ENCODE assay signal across 8 cellular contexts in genomic region chr5:163564321-163564924, GRCh38.
DNase-seq lines count a peak whose midpoint lies in the region; ATAC-seq lines count a peak whose summit lies in the region.

No MANE protein-coding gene starts in this region.

- H3K27ac Mint-ChIP-seq in effector memory CD8-positive, alpha-beta T cell: no peak overlapping the region
- no peak overlapping the region for H3K27ac Mint-ChIP-seq in stimulated activated naive B cell treated with anti-CD40 and anti-IgM and Interleukin-4, amounts not matched to agents 10 μg/mL and 1 μg/mL and 100 μg/mL, for 72 hours

- peaks cover 67 to 87% of the 10 kb centered on the region in 2 donors for H3K27me3 Mint-ChIP-seq in effector memory CD8-positive, alpha-beta T cell
- peaks cover 66 to 72% of the 10 kb centered on the region in 2 donors for H3K27me3 Mint-ChIP-seq in stimulated activated naive B cell treated with anti-CD40 and anti-IgM and Interleukin-4, amounts not matched to agents 10 μg/mL and 1 μg/mL and 100 μg/mL, for 72 hours

- no peaks in the 10 kb centered on the region for H3K9me3 Mint-ChIP-seq in effector memory CD8-positive, alpha-beta T cell
- no peaks in the 10 kb centered on the region for H3K9me3 Mint-ChIP-seq in stimulated activated naive B cell treated with anti-CD40 and anti-IgM and Interleukin-4, amounts not matched to agents 10 μg/mL and 1 μg/mL and 100 μg/mL, for 72 hours

- DNase-seq in NCI-H187 (lab: John Stamatoyannopoulos, UW) (peak; percentile 2 to 39), NCI-H187 treated with DMSO at 0.1 percent for 48 hours (lab: John Stamatoyannopoulos, UW) (no peak), NCI-H345 treated with DMSO at 0.1 percent for 48 hours (lab: John Stamatoyannopoulos, UW; ENCODE audit: unreplicated experiment) (peak; percentile 37), middle frontal gyrus (ENCODE audit: extremely low spot score, low spot score) (peak; percentile 64)
- DNase-seq in activated CD8-positive, alpha-beta memory T cell treated with anti-CD3 and anti-CD28 coated beads for 24 hours: peak; percentile 83
- DNase-seq in effector memory CD8-positive, alpha-beta T cell: peak; percentile 55 to 68 (median 61)
- peak; percentile 44 for DNase-seq in stimulated activated naive B cell treated with anti-CD40 and anti-IgM and Interleukin-4, amounts not matched to agents 10 μg/mL and 1 μg/mL and 100 μg/mL, for 72 hours

- peak; percentile 26 for ATAC-seq in HG02610 (IDR thresholded peaks at IDR 0.05; ENCODE audit: unreplicated experiment)
- peak; percentile 37 for ATAC-seq in effector memory CD8-positive, alpha-beta T cell (replicated peaks)
- no peak for ATAC-seq in stimulated activated naive B cell treated with anti-CD40 and anti-IgM and Interleukin-4, amounts not matched to agents 10 μg/mL and 1 μg/mL and 100 μg/mL, for 72 hours (replicated peaks)

- peaks cover 15 to 20% of the 10 kb centered on the region in 2 donors for H3K4me1 Mint-ChIP-seq in effector memory CD8-positive, alpha-beta T cell (ENCODE audit: low read depth in 2 of 2)
- peaks cover 11 to 18% of the 10 kb centered on the region in 2 donors for H3K4me1 Mint-ChIP-seq in stimulated activated naive B cell treated with anti-CD40 and anti-IgM and Interleukin-4, amounts not matched to agents 10 μg/mL and 1 μg/mL and 100 μg/mL, for 72 hours

- peaks cover 3% of the 10 kb centered on the region for H3K36me3 Mint-ChIP-seq in effector memory CD8-positive, alpha-beta T cell (ENCODE audit: insufficient read depth)
- no peaks in the 10 kb centered on the region for H3K36me3 Mint-ChIP-seq in stimulated activated naive B cell treated with anti-CD40 and anti-IgM and Interleukin-4, amounts not matched to agents 10 μg/mL and 1 μg/mL and 100 μg/mL, for 72 hours

- H3K4me3 Mint-ChIP-seq in effector memory CD8-positive, alpha-beta T cell: no peak overlapping the region
- H3K4me3 Mint-ChIP-seq in stimulated activated naive B cell treated with anti-CD40 and anti-IgM and Interleukin-4, amounts not matched to agents 10 μg/mL and 1 μg/mL and 100 μg/mL, for 72 hours: no peak overlapping the region

Comparison
In these comparisons a context has a peak if more than half of its experiments do, and no peak if none do; other contexts are left out.
1. ATAC-seq: peak in HG02610 (single experiment) and effector memory CD8-positive, alpha-beta T cell (single experiment); none in stimulated activated naive B cell treated with anti-CD40 and anti-IgM and Interleukin-4, amounts not matched to agents 10 μg/mL and 1 μg/mL and 100 μg/mL, for 72 hours (0 of 2).